ENCODE assay signal across 2 cellular contexts in the genomic region with DNA sequence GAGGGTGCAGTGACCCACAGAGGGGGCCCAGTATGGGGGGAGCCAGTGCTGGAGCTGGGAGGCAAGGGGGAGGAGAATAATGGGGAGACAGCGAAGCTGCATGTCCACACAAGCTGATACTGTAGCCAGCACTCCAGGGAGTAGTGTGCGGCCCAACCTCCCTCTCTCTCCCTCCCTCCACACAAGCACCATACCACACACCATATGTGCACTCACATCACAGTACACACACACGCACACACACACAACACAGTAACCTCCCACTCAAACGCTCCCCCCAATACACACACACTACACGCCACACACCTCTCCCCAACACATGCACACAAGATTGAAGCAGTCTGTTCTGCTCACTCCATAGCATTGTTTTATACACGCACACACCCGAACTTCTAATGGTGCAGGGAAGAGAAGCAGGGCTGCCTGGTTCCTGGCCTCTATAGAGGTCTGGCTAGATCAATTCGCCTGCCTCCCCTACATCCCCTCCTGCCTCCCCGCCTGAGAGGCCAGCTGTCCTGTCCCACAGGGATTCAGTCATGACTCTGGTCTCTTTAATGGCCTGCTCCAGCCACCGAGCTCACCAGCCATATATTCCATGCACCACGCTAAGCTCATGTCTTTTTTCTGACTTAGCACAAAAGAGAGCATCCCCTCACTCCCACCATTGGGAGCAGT.
A peak's percentile ranks its signal among the peaks of the same experiment; 100 is the strongest.
TF ChIP-seq lines count a peak whose summit lies in the region.

No MANE protein-coding gene starts in this region.

TF ChIP-seq in HEK293, 187 proteins besides CTCF, POLR2A, EP300 and RAD21 (continued from another document):
- TF ChIP-seq, protein P1, sequence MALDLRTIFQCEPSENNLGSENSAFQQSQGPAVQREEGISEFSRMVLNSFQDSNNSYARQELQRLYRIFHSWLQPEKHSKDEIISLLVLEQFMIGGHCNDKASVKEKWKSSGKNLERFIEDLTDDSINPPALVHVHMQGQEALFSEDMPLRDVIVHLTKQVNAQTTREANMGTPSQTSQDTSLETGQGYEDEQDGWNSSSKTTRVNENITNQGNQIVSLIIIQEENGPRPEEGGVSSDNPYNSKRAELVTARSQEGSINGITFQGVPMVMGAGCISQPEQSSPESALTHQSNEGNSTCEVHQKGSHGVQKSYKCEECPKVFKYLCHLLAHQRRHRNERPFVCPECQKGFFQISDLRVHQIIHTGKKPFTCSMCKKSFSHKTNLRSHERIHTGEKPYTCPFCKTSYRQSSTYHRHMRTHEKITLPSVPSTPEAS (tag by site-specific recombination; IDR thresholded peaks at IDR 0.05) = peak; percentile 79

TF ChIP-seq in WTC11, 78 proteins besides CTCF, POLR2A, EP300 and RAD21 (continued from another document):
- TF ChIP-seq, protein P2, sequence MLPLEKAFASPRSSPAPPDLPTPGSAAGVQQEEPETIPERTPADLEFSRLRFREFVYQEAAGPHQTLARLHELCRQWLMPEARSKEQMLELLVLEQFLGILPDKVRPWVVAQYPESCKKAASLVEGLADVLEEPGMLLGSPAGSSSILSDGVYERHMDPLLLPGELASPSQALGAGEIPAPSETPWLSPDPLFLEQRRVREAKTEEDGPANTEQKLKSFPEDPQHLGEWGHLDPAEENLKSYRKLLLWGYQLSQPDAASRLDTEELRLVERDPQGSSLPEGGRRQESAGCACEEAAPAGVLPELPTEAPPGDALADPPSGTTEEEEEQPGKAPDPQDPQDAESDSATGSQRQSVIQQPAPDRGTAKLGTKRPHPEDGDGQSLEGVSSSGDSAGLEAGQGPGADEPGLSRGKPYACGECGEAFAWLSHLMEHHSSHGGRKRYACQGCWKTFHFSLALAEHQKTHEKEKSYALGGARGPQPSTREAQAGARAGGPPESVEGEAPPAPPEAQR (CRISPR knock-in tag; IDR thresholded peaks at IDR 0.05) = no peak
- TF ChIP-seq ERG (CRISPR knock-in tag; IDR thresholded peaks at IDR 0.05) = no peak
TF ChIP-seq in WTC11: peak in this region for 0.
